Comparison of ENCODE assay signal across 11 cellular contexts in the genomic region with DNA sequence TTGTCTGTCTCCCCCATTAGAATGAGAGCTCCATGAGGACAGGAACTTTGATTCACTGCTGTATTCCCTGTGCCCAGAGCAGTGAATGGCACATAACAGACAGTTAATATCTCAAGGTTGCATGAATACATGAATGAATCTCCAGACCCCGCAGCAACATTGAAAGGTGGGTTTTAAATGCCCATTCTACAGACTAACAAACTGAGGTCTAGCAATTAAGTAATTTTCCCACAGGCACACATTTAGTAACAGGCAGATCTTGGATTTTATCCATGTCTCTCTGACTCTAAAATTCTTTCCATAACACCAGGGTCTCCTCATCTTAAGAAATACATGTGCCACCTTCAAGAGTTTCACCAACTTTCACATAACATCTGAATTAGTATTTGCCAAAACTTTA.
"Had no signal": no experiment of that assay in that cellular context is flagged by ENCODE, and none has a peak within 500 bp of the region (broad histone marks: within the 10 kb centered on the region; RNA-seq: fewer than 3 reads in every experiment).

No MANE protein-coding gene starts in this region.

- H3K4me1 ChIP-seq: HAP-1 had no signal

- FAIRE-seq: H1, H54 had no signal

- H3K4me1 Mint-ChIP-seq: GM23338, H9 had no signal

- H3K27ac ChIP-seq: GM23248 had no signal

- H3K9me3 ChIP-seq: HAP-1 had no signal

- H2AFZ ChIP-seq: GM23248, GM23338 had no signal

- DNase-seq: GM23248, GOT3, H7, H9, HCEC 1CT, HFFc6 had no signal

- H3K9ac ChIP-seq: GM23248 had no signal

- H3K4me3 Mint-ChIP-seq: GM23338, H9, HFFc6 had no signal

- H3K4me2 ChIP-seq: GM23338 had no signal

- H3K36me3 ChIP-seq: HAP-1 had no signal

- H3K9me3 Mint-ChIP-seq: GM23338, H9, HFFc6 had no signal

- ATAC-seq: GM23338, HCT116 had no signal

- H3K4me3 ChIP-seq: GM23248, GM23338, HAP-1 had no signal

- H3K27ac Mint-ChIP-seq: GM23338, H9, HFFc6 had no signal
